ENCODE assay signal across 12 cellular contexts in the genomic region with DNA sequence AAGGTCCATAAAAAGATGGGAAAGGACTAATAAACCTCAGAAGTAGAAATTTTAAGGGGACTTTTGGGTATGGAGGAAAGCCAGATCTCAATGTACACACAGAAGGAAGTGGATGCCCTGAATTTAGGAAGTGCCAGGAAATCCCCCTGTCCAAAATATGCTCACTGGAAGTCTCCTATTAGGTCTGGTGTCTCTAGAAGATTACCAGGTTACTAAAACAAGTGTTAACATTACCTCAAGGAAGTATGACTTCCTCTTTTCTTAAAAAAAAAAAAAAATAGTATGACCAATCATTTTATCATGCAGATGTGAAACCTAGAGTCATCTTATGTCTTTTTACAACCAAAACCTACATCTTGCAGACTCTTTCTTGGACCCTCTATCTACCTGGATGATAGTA. TPM values are rescaled to one million over a fixed set of nuclear protein-coding genes. Genes with fewer than 3 reads are reported as not detected.
DNase-seq lines count a peak whose midpoint lies in the region; ATAC-seq and TF ChIP-seq lines count a peak whose summit lies in the region.
"Had no signal": no experiment of that assay in that cellular context is flagged by ENCODE, and none has a peak within 500 bp of the region (broad histone marks: within the 10 kb centered on the region; RNA-seq: fewer than 3 reads in every experiment).

No MANE protein-coding gene starts in this region.

- no peak overlapping the region for H3K4me3 Mint-ChIP-seq in natural killer cell

- H3K4me1 Mint-ChIP-seq in natural killer cell: peaks cover 50 to 59% of the 10 kb centered on the region in 2 donors

- TF ChIP-seq CTCF in natural killer cell (IDR thresholded peaks at IDR 0.05): no peak

- intact Hi-C loops in natural killer cell (cut with micrococcal nuclease): no loop called here

- peak; percentile 33 for ATAC-seq in HG02763 (IDR thresholded peaks at IDR 0.05; ENCODE audit: unreplicated experiment)
- ATAC-seq in natural killer cell: peak; percentile 65 to 73 (median 70)
- no peak for ATAC-seq in GM21447 (IDR thresholded peaks at IDR 0.05; ENCODE audit: unreplicated experiment)

- peaks cover 23% of the 10 kb centered on the region for H3K36me3 Mint-ChIP-seq in natural killer cell

- H3K27ac Mint-ChIP-seq in natural killer cell: peak overlapping the region; percentile 29 to 89

- H3K27me3 Mint-ChIP-seq in natural killer cell (ENCODE audit: low read depth in 2 of 2): no peaks in the 10 kb centered on the region

- H3K9me3 Mint-ChIP-seq in natural killer cell: no peaks in the 10 kb centered on the region

- DNase-seq in SKM-1 treated with dmso at 0.1 percent for 144 hours (lab: John Stamatoyannopoulos, UW; ENCODE audit: unreplicated experiment): peak; percentile 32
- no peak for DNase-seq in SKM-1 (lab: John Stamatoyannopoulos, UW; ENCODE audit: unreplicated experiment)
- DNase-seq in MV-4-11 (lab: John Stamatoyannopoulos, UW): peak; percentile 71
- DNase-seq in natural killer cell: no peak
- no peak for DNase-seq in stimulated activated CD4-positive, alpha-beta T cell treated with anti-CD3 and anti-CD28 coated beads, Interleukin-4, amount 100 ng/mL, for 1 hour
- DNase-seq in iPS-NIHi7 (ENCODE audit: extremely low spot score): no peak
- DNase-seq: central memory CD4-positive, alpha-beta T cell; kidney glomerular epithelial cell; NCI-H2029 treated with DMSO at 0.1 percent for 48 hours; tibial artery had no signal

RNA-seq across cellular contexts. Expression of gene CD58, which starts 30.7 kb away (rescaled TPM):
- total RNA-seq in natural killer cell: 10 to 100 TPM; 27.4 to 34.0 (median 28.6) TPM

Comparison
In these comparisons a context has a peak if more than half of its experiments do, and no peak if none do; other contexts are left out.
1. DNase-seq: peak in SKM-1 treated with dmso at 0.1 percent for 144 hours (single experiment) and MV-4-11 (single experiment); none in SKM-1 (single experiment), natural killer cell (single experiment), stimulated activated CD4-positive, alpha-beta T cell treated with anti-CD3 and anti-CD28 coated beads, Interleukin-4, amount 100 ng/mL, for 1 hour (single experiment) and iPS-NIHi7 (single experiment).